1 cellular context compared by ENCODE assay signal in genomic region chr7:137689761-137690160, GRCh38.
TF ChIP-seq lines count a peak whose summit lies in the region.

No MANE protein-coding gene starts in this region.

TF ChIP-seq in GM23338, 12 proteins besides CTCF, POLR2A, EP300 and RAD21 (continued from another document):
- no peak for TF ChIP-seq EZH2 (IDR thresholded peaks at IDR 0.05; ENCODE audit: low read depth, unreplicated experiment)
